ENCODE assay signal across 9 cellular contexts in genomic region chr4:176321589-176321988, GRCh38. TPM values are rescaled to one million over a fixed set of nuclear protein-coding genes. Genes with fewer than 3 reads are reported as not detected.
DNase-seq lines count a peak whose midpoint lies in the region; ATAC-seq and TF ChIP-seq lines count a peak whose summit lies in the region.
"Had no signal": no experiment of that assay in that cellular context is flagged by ENCODE, and none has a peak within 500 bp of the region (broad histone marks: within the 10 kb centered on the region; RNA-seq: fewer than 3 reads in every experiment).

No MANE protein-coding gene starts in this region.

- peak overlapping the region; percentile 92 for H3K4me3 ChIP-seq in kidney epithelial cell (ENCODE audit: low read depth, low read length)

- H3K4me3 Mint-ChIP-seq in activated naive CD4-positive, alpha-beta T cell treated with anti-CD3 and anti-CD28 coated beads, Interleukin-2, amount 10 ng/mL, durations not matched to agents 7 days and 5 days, result peak overlapping the region; percentile 94
- peak overlapping the region; percentile 91 for H3K4me3 Mint-ChIP-seq in type B pancreatic cell

- TF ChIP-seq CTCF in kidney epithelial cell (IDR thresholded peaks at IDR 0.05; ENCODE audit: insufficient read depth, low read length, poor library complexity, severe bottlenecking), result no peak
- no peak for TF ChIP-seq CTCF in type B pancreatic cell (conservative IDR thresholded peaks at IDR 0.05)

- POLR2A ChIA-PET in HEK293T (lab: Yijun Ruan, JAX), result interaction anchor here (1.0 kb wide), 1 partner anchor 126 kb away, joined by 5 read pairs; the partner anchor contains the start of gene SPATA4

- H3K9me3 Mint-ChIP-seq in activated naive CD4-positive, alpha-beta T cell treated with anti-CD3 and anti-CD28 coated beads, Interleukin-2, amount 10 ng/mL, durations not matched to agents 7 days and 5 days, result no peaks in the 10 kb centered on the region
- H3K9me3 Mint-ChIP-seq in activated naive CD4-positive, alpha-beta T cell treated with anti-CD3 and anti-CD28 coated beads, Interleukin-2, amount 50 U/mL, for 72 hours, result no peaks in the 10 kb centered on the region
- no peaks in the 10 kb centered on the region for H3K9me3 Mint-ChIP-seq in type B pancreatic cell

- H3K36me3 Mint-ChIP-seq in activated naive CD4-positive, alpha-beta T cell treated with anti-CD3 and anti-CD28 coated beads, Interleukin-2, amount 10 ng/mL, durations not matched to agents 7 days and 5 days, result peaks cover 22% of the 10 kb centered on the region
- peaks cover 13 to 19% of the 10 kb centered on the region in 2 donors for H3K36me3 Mint-ChIP-seq in activated naive CD4-positive, alpha-beta T cell treated with anti-CD3 and anti-CD28 coated beads, Interleukin-2, amount 50 U/mL, for 72 hours
- peaks cover 6% of the 10 kb centered on the region for H3K36me3 Mint-ChIP-seq in type B pancreatic cell

- CTCF ChIA-PET in activated naive CD4-positive, alpha-beta T cell treated with anti-CD3 and anti-CD28 coated beads, Interleukin-2, amount 10 ng/mL, durations not matched to agents 7 days and 5 days (lab: Charles Lee), result no interaction called here
- CTCF ChIA-PET in HEK293T (lab: Yijun Ruan, JAX), result interaction anchor here (0.6 kb wide), 2 partner anchors 36 to 955 kb away, joined by 3 read pairs; no protein-coding TSS in a partner anchor

- H3K36me3 ChIP-seq in kidney epithelial cell (ENCODE audit: control insufficient read depth, insufficient read depth, low read length), result no peaks in the 10 kb centered on the region

- ATAC-seq in activated naive CD4-positive, alpha-beta T cell treated with anti-CD3 and anti-CD28 coated beads, Interleukin-2, amount 50 U/mL, for 72 hours, result no peak

- DNase-seq in activated naive CD4-positive, alpha-beta T cell treated with anti-CD3 and anti-CD28 coated beads, Interleukin-2, amount 10 ng/mL, durations not matched to agents 7 days and 5 days, result no peak
- DNase-seq in activated naive CD4-positive, alpha-beta T cell treated with Interleukin-2 at 50 U/mL for 16 hours, result no peak
- DNase-seq in activated naive CD4-positive, alpha-beta T cell treated with anti-CD3 and anti-CD28 coated beads, Interleukin-2, amount 50 U/mL, for 72 hours (ENCODE audit: low spot score in 2 of 2), result no peak
- DNase-seq in kidney epithelial cell (ENCODE audit: low read depth), result no peak
- no peak for DNase-seq in type B pancreatic cell (ENCODE audit: extremely low spot score, unreplicated experiment)
- no peak for DNase-seq in activated CD8-positive, alpha-beta memory T cell treated with anti-CD3 and anti-CD28 coated beads for 24 hours
- no peak for DNase-seq in GOT3 (lab: John Stamatoyannopoulos, UW)
- no peak for DNase-seq in HEK293T (ENCODE audit: extremely low spot score)
- DNase-seq: activated gamma-delta T cell treated with Interleukin-2 at 50 U/mL for 16 hours had no signal

- H3K4me1 Mint-ChIP-seq in activated naive CD4-positive, alpha-beta T cell treated with anti-CD3 and anti-CD28 coated beads, Interleukin-2, amount 10 ng/mL, durations not matched to agents 7 days and 5 days, result peaks cover 47% of the 10 kb centered on the region
- H3K4me1 Mint-ChIP-seq in type B pancreatic cell (ENCODE audit: unreplicated experiment), result peaks cover 18% of the 10 kb centered on the region

- H3K27ac Mint-ChIP-seq in activated naive CD4-positive, alpha-beta T cell treated with anti-CD3 and anti-CD28 coated beads, Interleukin-2, amount 10 ng/mL, durations not matched to agents 7 days and 5 days, result peak overlapping the region; percentile 95
- H3K27ac Mint-ChIP-seq in activated naive CD4-positive, alpha-beta T cell treated with anti-CD3 and anti-CD28 coated beads, Interleukin-2, amount 50 U/mL, for 72 hours, result peak overlapping the region; percentile 95 to 99
- H3K27ac Mint-ChIP-seq in type B pancreatic cell, result peak overlapping the region; percentile 84

- H3K27me3 ChIP-seq in kidney epithelial cell (ENCODE audit: control insufficient read depth, insufficient read depth, low read length), result no peaks in the 10 kb centered on the region

- no peaks in the 10 kb centered on the region for H3K27me3 Mint-ChIP-seq in activated naive CD4-positive, alpha-beta T cell treated with anti-CD3 and anti-CD28 coated beads, Interleukin-2, amount 10 ng/mL, durations not matched to agents 7 days and 5 days
- H3K27me3 Mint-ChIP-seq in type B pancreatic cell, result no peaks in the 10 kb centered on the region

TF ChIP-seq in HEK293T, 16 proteins besides CTCF, POLR2A, EP300 and RAD21:
- no peak for TF ChIP-seq ELF4 (IDR thresholded peaks at IDR 0.05)
- no peak for TF ChIP-seq LEF1 (IDR thresholded peaks at IDR 0.05; ENCODE audit: borderline replicate concordance)
- no peak for TF ChIP-seq SUZ12 (IDR thresholded peaks at IDR 0.05)
- TF ChIP-seq FOXA1 (IDR thresholded peaks at IDR 0.05), result no peak
- TF ChIP-seq NFRKB (IDR thresholded peaks at IDR 0.05), result no peak
- TF ChIP-seq TARDBP (IDR thresholded peaks at IDR 0.05), result no peak
- no peak for TF ChIP-seq BHLHE40 (IDR thresholded peaks at IDR 0.05; ENCODE audit: borderline replicate concordance)
- no peak for TF ChIP-seq ZNF384 (IDR thresholded peaks at IDR 0.05)
- TF ChIP-seq FOXM1 (IDR thresholded peaks at IDR 0.05; ENCODE audit: borderline replicate concordance), result no peak
- no peak for TF ChIP-seq FOXK2 (IDR thresholded peaks at IDR 0.05)
- no peak for TF ChIP-seq ARNT (IDR thresholded peaks at IDR 0.05)
- no peak for TF ChIP-seq PKNOX1 (IDR thresholded peaks at IDR 0.05)
- TF ChIP-seq SP1 (IDR thresholded peaks at IDR 0.05), result no peak
- TF ChIP-seq HDGF (IDR thresholded peaks at IDR 0.05; ENCODE audit: borderline replicate concordance), result no peak
- TF ChIP-seq CTBP1 (IDR thresholded peaks at IDR 0.05; ENCODE audit: borderline replicate concordance), result no peak
- no peak for TF ChIP-seq L3MBTL2 (conservative IDR thresholded peaks at IDR 0.05)
TF ChIP-seq in HEK293T: peak in this region for 0.

RNA-seq across cellular contexts. Expression of gene SPCS3, which starts 1.8 kb away (rescaled TPM):
- 100 to 1,000 TPM in 1 of 2 donors, 10 to 100 TPM in 1; 91.9 to 153 TPM for total RNA-seq in activated naive CD4-positive, alpha-beta T cell treated with anti-CD3 and anti-CD28 coated beads, Interleukin-2, amount 50 U/mL, for 72 hours
- total RNA-seq in kidney epithelial cell (110 and 117 TPM in 2 replicates), type B pancreatic cell (ENCODE audit: low replicate concordance) (87.1 and 106 TPM in 2 replicates)

RNA-seq across cellular contexts. Expression of gene ASB5, which starts 52.6 kb away (rescaled TPM):
- total RNA-seq in activated naive CD4-positive, alpha-beta T cell treated with anti-CD3 and anti-CD28 coated beads, Interleukin-2, amount 50 U/mL, for 72 hours, result not detected
- total RNA-seq in kidney epithelial cell (not detected in 2 replicates), type B pancreatic cell (ENCODE audit: low replicate concordance) (0.10 TPM in 1 of 2 replicates, not detected in the other)
